14 cellular contexts compared by ENCODE assay signal in genomic region chr6:82397962-82398692, GRCh38. TPM values are rescaled to one million over a fixed set of nuclear protein-coding genes. Genes with fewer than 3 reads are reported as not detected.
DNase-seq lines count a peak whose midpoint lies in the region; ATAC-seq and TF ChIP-seq lines count a peak whose summit lies in the region.
"Had no signal": no experiment of that assay in that cellular context is flagged by ENCODE, and none has a peak within 500 bp of the region (broad histone marks: within the 10 kb centered on the region; RNA-seq: fewer than 3 reads in every experiment).

No MANE protein-coding gene starts in this region.

- no peaks in the 10 kb centered on the region for H3K9me3 Mint-ChIP-seq in glutamatergic neuron (ENCODE audit: unreplicated experiment)

- 62% methylated on average over 1 of the region's 1 CpG for WGBS in smooth muscle cell (ENCODE audit: low lambda C conversion rate)

- no peaks in the 10 kb centered on the region for H3K79me2 ChIP-seq in smooth muscle cell (ENCODE audit: low read depth)

- no peaks in the 10 kb centered on the region for H4K20me1 ChIP-seq in smooth muscle cell (ENCODE audit: low read depth)

- DNase-seq in HCEC 1CT, result peak; percentile 87
- peak in 1 of 2 experiments; percentile 64 for DNase-seq in SJSA1 (ENCODE audit: low read depth in 1 of 2, low spot score in 2 of 2)
- peak; percentile 47 for DNase-seq in fibroblast of gingiva (ENCODE audit: low read depth)
- no peak for DNase-seq in smooth muscle cell (lab: John Stamatoyannopoulos, UW; ENCODE audit: unreplicated experiment)
- no peak for DNase-seq in medulla oblongata (ENCODE audit: extremely low spot score)
- no peak for DNase-seq in glutamatergic neuron
- DNase-seq: activated CD8-positive, alpha-beta T cell treated with anti-CD3 and anti-CD28 coated beads, Interleukin-2, amount 10 ng/mL, durations not matched to agents 7 days and 5 days; activated effector memory CD4-positive, alpha-beta T cell treated with anti-CD3 and anti-CD28 coated beads, Interleukin-2, amount 50 U/mL, for 16 hours; Kasumi-1; NCI-H1694; NCI-H524 treated with DMSO at 0.1 percent for 48 hours; Right ventricle myocardium superior; substantia nigra had no signal

- H3K27me3 Mint-ChIP-seq in glutamatergic neuron (ENCODE audit: unreplicated experiment), result no peaks in the 10 kb centered on the region

- H3K4me1 ChIP-seq in SJSA1 (replicated peaks), result peaks cover 27% of the 10 kb centered on the region
- peaks cover 11% of the 10 kb centered on the region for H3K4me1 ChIP-seq in smooth muscle cell (ENCODE audit: low read depth)

- no peaks in the 10 kb centered on the region for H3K9me3 ChIP-seq in SJSA1 (replicated peaks)
- H3K9me3 ChIP-seq in smooth muscle cell (replicated peaks; ENCODE audit: low read depth), result no peaks in the 10 kb centered on the region

- H3K4me3 Mint-ChIP-seq in glutamatergic neuron (ENCODE audit: unreplicated experiment), result no peak overlapping the region
- H3K4me3 Mint-ChIP-seq: activated CD8-positive, alpha-beta T cell treated with anti-CD3 and anti-CD28 coated beads, Interleukin-2, amount 10 ng/mL, durations not matched to agents 7 days and 5 days had no signal

- H3K27ac ChIP-seq in SJSA1, result peak overlapping the region; percentile 57
- peak overlapping the region; percentile 92 for H3K27ac ChIP-seq in smooth muscle cell (ENCODE audit: low read depth)

- H3K27ac Mint-ChIP-seq in glutamatergic neuron (ENCODE audit: unreplicated experiment), result no peak overlapping the region
- H3K27ac Mint-ChIP-seq: activated CD8-positive, alpha-beta T cell treated with anti-CD3 and anti-CD28 coated beads, Interleukin-2, amount 10 ng/mL, durations not matched to agents 7 days and 5 days had no signal

- no peaks in the 10 kb centered on the region for H3K27me3 ChIP-seq in SJSA1 (replicated peaks)
- no peaks in the 10 kb centered on the region for H3K27me3 ChIP-seq in smooth muscle cell (ENCODE audit: low read depth)

- H3K36me3 Mint-ChIP-seq in glutamatergic neuron (ENCODE audit: unreplicated experiment), result no peaks in the 10 kb centered on the region

- H3K4me2 ChIP-seq in smooth muscle cell, result peak overlapping the region; percentile 63

- no peaks in the 10 kb centered on the region for H3K4me1 Mint-ChIP-seq in glutamatergic neuron (ENCODE audit: low read depth, unreplicated experiment)

- TF ChIP-seq POLR2A in GM18505 (IDR thresholded peaks at IDR 0.05; ENCODE audit: borderline replicate concordance, extremely low read depth, insufficient read depth, insufficient read length), result no peak

- no peak for ATAC-seq in GM18505 (IDR thresholded peaks at IDR 0.05; ENCODE audit: unreplicated experiment)
- ATAC-seq: activated CD8-positive, alpha-beta T cell treated with anti-CD3 and anti-CD28 coated beads, Interleukin-2, amount 10 ng/mL, durations not matched to agents 7 days and 5 days had no signal

- H3K36me3 ChIP-seq in SJSA1 (no peaks in the 10 kb centered on the region), smooth muscle cell (ENCODE audit: low read depth) (no peaks in the 10 kb centered on the region)

- peak overlapping the region; percentile 33 for H3K9ac ChIP-seq in smooth muscle cell (ENCODE audit: low read depth)

- TF ChIP-seq CTCF in smooth muscle cell (IDR thresholded peaks at IDR 0.05; ENCODE audit: borderline replicate concordance, insufficient read depth, poor library complexity, severe bottlenecking) (no peak), glutamatergic neuron (IDR thresholded peaks at IDR 0.05; ENCODE audit: partially characterized antibody, unreplicated experiment) (no peak)

- no peak overlapping the region for H2AFZ ChIP-seq in smooth muscle cell (ENCODE audit: low read depth)

- H3F3A ChIP-seq in smooth muscle cell (ENCODE audit: low read depth), result peaks cover 6% of the 10 kb centered on the region

- H3K4me3 ChIP-seq in SJSA1 (no peak overlapping the region), smooth muscle cell (no peak overlapping the region)

RNA-seq across cellular contexts. Expression of gene TPBG, which starts 34.5 kb away (rescaled TPM):
- total RNA-seq in SJSA1 (2014; rRNA removed; shearing (Covaris generic)), result 37.7 and 43.8 TPM in 2 replicates
- total RNA-seq in smooth muscle cell (34.9 and 52.6 TPM in 2 replicates), glutamatergic neuron (ENCODE audit: unreplicated experiment) (1.4 TPM)
- polyA plus RNA-seq in smooth muscle cell, result 26.1 and 52.2 TPM in 2 replicates
- total RNA-seq: activated CD8-positive, alpha-beta T cell treated with anti-CD3 and anti-CD28 coated beads, Interleukin-2, amount 10 ng/mL, durations not matched to agents 7 days and 5 days had no signal

Comparison
In these comparisons a context has a peak if more than half of its experiments do, and no peak if none do; other contexts are left out.
1. DNase-seq: peak in HCEC 1CT (single experiment) and fibroblast of gingiva (single experiment); none in smooth muscle cell (single experiment), medulla oblongata (single experiment) and glutamatergic neuron (single experiment).
2. RNA of gene TPBG, which starts 34.5 kb away (total RNA-seq): 34.9 to 52.6 TPM in smooth muscle cell and 37.7 to 43.8 TPM in SJSA1; 1.4 TPM in glutamatergic neuron (single experiment); every median in the first group is over 10 times any median in the second.